Comparison of ENCODE assay signal across 15 cellular contexts in the genomic region with DNA sequence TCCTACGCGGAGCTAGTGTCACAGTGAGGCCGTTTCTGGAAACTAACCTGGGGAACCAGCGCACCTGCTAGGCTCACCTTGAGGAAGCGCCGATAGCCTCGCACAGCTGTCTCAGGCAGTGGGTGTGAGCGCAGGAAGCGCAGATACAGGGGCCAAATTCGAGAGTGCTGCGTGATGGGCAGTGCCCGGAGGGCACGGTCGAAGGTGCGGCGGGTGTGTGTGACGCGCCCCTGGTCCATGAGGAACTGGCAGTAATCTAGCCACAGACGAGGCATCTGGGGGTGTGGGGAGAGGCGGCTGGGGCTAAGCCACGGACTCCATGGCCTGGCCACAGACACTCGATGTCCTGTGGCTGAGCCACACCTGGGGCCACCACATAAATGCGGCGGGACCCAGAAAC. TPM values are rescaled to one million over a fixed set of nuclear protein-coding genes. Genes with fewer than 3 reads are reported as not detected.
"Had no signal": no experiment of that assay in that cellular context is flagged by ENCODE, and none has a peak within 500 bp of the region (broad histone marks: within the 10 kb centered on the region; RNA-seq: fewer than 3 reads in every experiment).

No MANE protein-coding gene starts in this region.

- H3K27me3 ChIP-seq: ascending aorta, cardiac muscle cell, right atrium auricular region, tibial artery had no signal

- ATAC-seq: left cardiac atrium; natural killer cell; stimulated activated memory B cell treated with anti-CD40 and anti-IgM and Interleukin-4, amounts not matched to agents 10 μg/mL and 1 μg/mL and 100 μg/mL, for 72 hours had no signal

- H3K9me3 Mint-ChIP-seq: natural killer cell; stimulated activated memory B cell treated with anti-CD40 and anti-IgM and Interleukin-4, amounts not matched to agents 10 μg/mL and 1 μg/mL and 100 μg/mL, for 72 hours had no signal

- H3K4me3 ChIP-seq: ascending aorta, cardiac muscle cell, lung, right atrium auricular region, tibial artery had no signal

- DNase-seq: activated CD4-positive, alpha-beta T cell treated with anti-CD3 and anti-CD28 coated beads, Interleukin-2, amount 50 U/mL, for 1 hour; activated CD4-positive, CD25-positive, alpha-beta regulatory T cell; foreskin melanocyte; head of caudate nucleus; left cardiac atrium; natural killer cell; posterior cingulate gyrus; small intestine; T-helper 2 cell; tibial artery had no signal

- H3K9me3 ChIP-seq: ascending aorta, right atrium auricular region, tibial artery had no signal

- H3K27ac Mint-ChIP-seq: stimulated activated memory B cell treated with anti-CD40 and anti-IgM and Interleukin-4, amounts not matched to agents 10 μg/mL and 1 μg/mL and 100 μg/mL, for 72 hours had no signal

- H3K36me3 Mint-ChIP-seq: natural killer cell had no signal

- H3K27ac ChIP-seq: ascending aorta, cardiac muscle cell, right atrium auricular region, tibial artery had no signal

- H3K27me3 Mint-ChIP-seq: stimulated activated memory B cell treated with anti-CD40 and anti-IgM and Interleukin-4, amounts not matched to agents 10 μg/mL and 1 μg/mL and 100 μg/mL, for 72 hours had no signal

RNA-seq across cellular contexts. Expression of a gene that starts 2.4 kb away (rescaled TPM):
- total RNA-seq: ascending aorta had no signal

RNA-seq across cellular contexts. Expression of a gene that starts 6.4 kb away (rescaled TPM):
- total RNA-seq: ascending aorta, left cardiac atrium, right atrium auricular region had no signal

RNA-seq across cellular contexts. Expression of a gene that starts 31.5 kb away (rescaled TPM):
- total RNA-seq: ascending aorta had no signal
